In genomic region chr2:55989405-55989804, GRCh38 we compare ENCODE assay signal across 29 cellular contexts.
DNase-seq lines count a peak whose midpoint lies in the region; ATAC-seq, FAIRE-seq and TF ChIP-seq lines count a peak whose summit lies in the region.
"Had no signal": no experiment of that assay in that cellular context is flagged by ENCODE, and none has a peak within 500 bp of the region (broad histone marks: within the 10 kb centered on the region; RNA-seq: fewer than 3 reads in every experiment).

No MANE protein-coding gene starts in this region.

- no peak overlapping the region for H3K27ac Mint-ChIP-seq in WTC11
- H3K27ac Mint-ChIP-seq: CD14-positive monocyte; CD4-positive, alpha-beta memory T cell; CD4-positive, CD25-positive, alpha-beta regulatory T cell; CD8-positive, alpha-beta memory T cell had no signal

- POLR2A ChIA-PET in IMR-90 (lab: Charles Lee; ENCODE audit: unreplicated experiment): no interaction called here
- POLR2A ChIA-PET in WTC11 (lab: Charles Lee): no interaction called here
- POLR2A ChIA-PET in endothelial cell of umbilical vein (lab: Charles Lee): interaction anchor here (1.2 to 2.0 kb wide), 3 partner anchors 19 to 24 kb away, joined by 3 to 6 read pairs (median 5); no protein-coding TSS in a partner anchor

- no peak overlapping the region for H3K27ac ChIP-seq in IMR-90 (ENCODE audit: insufficient read depth, low read length)
- peak overlapping the region; percentile 93 for H3K27ac ChIP-seq in endothelial cell of umbilical vein (ENCODE audit: insufficient read depth, low read depth, low read length)
- H3K27ac ChIP-seq: BLaER1 had no signal

- CTCF ChIA-PET in IMR-90 (lab: Yijun Ruan, JAX) (interaction anchor here (0.7 to 1.5 kb wide), 2 partner anchors 218 to 1713 kb away, joined by 3 to 4 read pairs; no protein-coding TSS in a partner anchor), WTC11 (lab: Charles Lee) (interaction anchor here (1.1 to 1.4 kb wide), 2 partner anchors 24 to 25 kb away, joined by 3 read pairs; no protein-coding TSS in a partner anchor), endothelial cell of umbilical vein (lab: Charles Lee) (interaction anchor here (0.8 to 4.6 kb wide), 3 partner anchors 11 to 25 kb away, joined by 3 to 38 read pairs (median 12); no protein-coding TSS in a partner anchor)

- no peak overlapping the region for H3K18ac ChIP-seq in IMR-90 (ENCODE audit: low read depth, low read length)

- H3K36me3 ChIP-seq in IMR-90 (ENCODE audit: control insufficient read depth, insufficient read depth, low read length): no peaks in the 10 kb centered on the region
- H3K36me3 ChIP-seq in endothelial cell of umbilical vein (ENCODE audit: control insufficient read depth in 2 of 2, extremely low read depth in 1 of 2, insufficient read depth in 2 of 2, low read length in 2 of 2): no peaks in the 10 kb centered on the region
- H3K36me3 ChIP-seq: BE2C, BLaER1 had no signal

- no peak overlapping the region for H4K5ac ChIP-seq in IMR-90 (ENCODE audit: low read depth, low read length)

- H3K14ac ChIP-seq in IMR-90 (replicated peaks; ENCODE audit: low read depth, low read length): no peak overlapping the region

- H3K79me1 ChIP-seq in IMR-90 (ENCODE audit: low read depth in 1 of 2, low read length in 2 of 2): no peaks in the 10 kb centered on the region

- TF ChIP-seq POLR2A in IMR-90 (IDR thresholded peaks at IDR 0.05; ENCODE audit: low read depth, low read length) (no peak), endothelial cell of umbilical vein (IDR thresholded peaks at IDR 0.05; ENCODE audit: low read depth, low read length) (peak; percentile 64)

- H2AFZ ChIP-seq in IMR-90 (replicated peaks; ENCODE audit: low read length, poor library complexity) (no peak overlapping the region), endothelial cell of umbilical vein (ENCODE audit: low read depth, low read length) (no peak overlapping the region)

- WGBS in IMR-90 (ENCODE audit: extremely low coverage in 2 of 2, insufficient read length in 1 of 2), 2 experiments: no CpG with 5 or more reads among the region's 7 CpGs

- DNase-seq in IMR-90 (no peak), WTC11 (ENCODE audit: low spot score) (no peak), endothelial cell of umbilical vein (ENCODE audit: low read depth, low spot score) (peak; percentile 53), urothelium cell line (ENCODE audit: low spot score) (no peak)
- no peak for DNase-seq in activated CD4-positive, alpha-beta T cell treated with anti-CD3 and anti-CD28 coated beads for 48 hours
- DNase-seq: 8988T; ACHN; BE2C; C1 segment of cervical spinal cord; CD4-positive, alpha-beta memory T cell; CD4-positive, CD25-positive, alpha-beta regulatory T cell; CD8-positive, alpha-beta memory T cell; COR-L47; DMS 273 treated with DMSO at 0.1 percent for 48 hours; DMS153; DMS53; DMS79; DND-41; EL; GDM1 had no signal

- H3K4me1 Mint-ChIP-seq in WTC11: peaks cover 11% of the 10 kb centered on the region
- H3K4me1 Mint-ChIP-seq: CD4-positive, alpha-beta memory T cell; CD4-positive, CD25-positive, alpha-beta regulatory T cell; CD8-positive, alpha-beta memory T cell had no signal

- H3K4me1 ChIP-seq in IMR-90 (ENCODE audit: control insufficient read depth, insufficient read depth, low read length): peaks cover 9% of the 10 kb centered on the region
- H3K4me1 ChIP-seq in endothelial cell of umbilical vein (ENCODE audit: control insufficient read depth, extremely low read depth, insufficient read depth, low read length): peaks cover 80% of the 10 kb centered on the region
- H3K4me1 ChIP-seq: BE2C had no signal

- no peak for TF ChIP-seq RAD21 in IMR-90 (IDR thresholded peaks at IDR 0.05; ENCODE audit: low read length)

- H3K27me3 Mint-ChIP-seq in WTC11 (ENCODE audit: low read depth): no peaks in the 10 kb centered on the region
- H3K27me3 Mint-ChIP-seq: CD8-positive, alpha-beta memory T cell had no signal

- H3K9ac ChIP-seq in IMR-90 (ENCODE audit: low read depth, low read length): no peak overlapping the region
- peak overlapping the region; percentile 35 for H3K9ac ChIP-seq in endothelial cell of umbilical vein (replicated peaks; ENCODE audit: extremely low read depth, insufficient read depth, low read length)
- H3K9ac ChIP-seq: BLaER1 had no signal

- dilution Hi-C loops in IMR-90 (cut with HindIII; ENCODE audit: low sequenced_read_pairs, unreplicated experiment) (no loop called here), endothelial cell of umbilical vein (cut with MboI; ENCODE audit: extremely low pct_ligation_motif_present, low sequenced_read_pairs) (loop anchor here (25.0 kb wide), 1 partner anchor 102 kb away; no protein-coding TSS in a partner anchor)

- H3K4me3 Mint-ChIP-seq in WTC11: no peak overlapping the region
- H3K4me3 Mint-ChIP-seq: CD14-positive monocyte; CD4-positive, alpha-beta memory T cell; CD4-positive, CD25-positive, alpha-beta regulatory T cell; CD8-positive, alpha-beta memory T cell had no signal

- no peaks in the 10 kb centered on the region for H3K36me3 Mint-ChIP-seq in WTC11
- H3K36me3 Mint-ChIP-seq: CD14-positive monocyte; CD4-positive, alpha-beta memory T cell; CD4-positive, CD25-positive, alpha-beta regulatory T cell; CD8-positive, alpha-beta memory T cell had no signal

- H4K20me1 ChIP-seq in IMR-90 (ENCODE audit: insufficient read depth, low read length) (no peaks in the 10 kb centered on the region), endothelial cell of umbilical vein (replicated peaks; ENCODE audit: control insufficient read depth, extremely low read depth, insufficient read depth, low read length) (no peaks in the 10 kb centered on the region)
- H4K20me1 ChIP-seq: BLaER1 had no signal

- no peaks in the 10 kb centered on the region for H3K9me3 Mint-ChIP-seq in WTC11

- H3K4ac ChIP-seq in IMR-90 (ENCODE audit: low read depth, low read length): no peak overlapping the region; the same call in 1 of the 2 replicates

- no peak overlapping the region for H4K8ac ChIP-seq in IMR-90 (ENCODE audit: low read depth in 2 of 2, low read length in 2 of 2)

- no peak overlapping the region for H2BK5ac ChIP-seq in IMR-90 (ENCODE audit: low read depth, low read length, poor library complexity, severe bottlenecking)

- in situ Hi-C loops in IMR-90 (cut with MboI; ENCODE audit: low sequenced_read_pairs): no loop called here

- no peaks in the 10 kb centered on the region for H3K27me3 ChIP-seq in IMR-90 (ENCODE audit: control insufficient read depth, insufficient read depth, low read length)
- no peaks in the 10 kb centered on the region for H3K27me3 ChIP-seq in endothelial cell of umbilical vein (ENCODE audit: control insufficient read depth in 2 of 2, insufficient read depth in 2 of 2, low read length in 2 of 2)
- H3K27me3 ChIP-seq: BE2C, BLaER1 had no signal

- intact Hi-C loops in IMR-90 (cut with micrococcal nuclease): no loop called here
- intact Hi-C loops in endothelial cell of umbilical vein (cut with micrococcal nuclease): no loop called here

- H3K4me2 ChIP-seq in IMR-90 (ENCODE audit: low read depth, low read length) (no peak overlapping the region), endothelial cell of umbilical vein (ENCODE audit: insufficient read depth, low read length) (peak overlapping the region; percentile 3)
- H3K4me2 ChIP-seq: BLaER1 had no signal

- H2AK5ac ChIP-seq in IMR-90 (ENCODE audit: low read depth, low read length): peak overlapping the region; percentile 43

- no peak overlapping the region for H3K56ac ChIP-seq in IMR-90 (ENCODE audit: extremely low read depth, insufficient read depth, low read length)

- ATAC-seq in IMR-90 (ENCODE audit: low read depth): no peak
- ATAC-seq in WTC11: peak; percentile 71
- ATAC-seq in GM18868 (IDR thresholded peaks at IDR 0.05; ENCODE audit: unreplicated experiment): no peak
- ATAC-seq in HG03108 (IDR thresholded peaks at IDR 0.05; ENCODE audit: unreplicated experiment): no peak
- ATAC-seq: GM12878 had no signal

- H3K9me3 ChIP-seq in IMR-90 (ENCODE audit: control insufficient read depth, insufficient read depth, low read length) (no peaks in the 10 kb centered on the region), endothelial cell of umbilical vein (replicated peaks; ENCODE audit: control insufficient read depth, insufficient read depth, low read length) (no peaks in the 10 kb centered on the region)
- H3K9me3 ChIP-seq: BE2C, BLaER1 had no signal

- peaks cover 20% of the 10 kb centered on the region for H3K79me2 ChIP-seq in endothelial cell of umbilical vein (ENCODE audit: control insufficient read depth, insufficient read depth, low read length)

- H3K23ac ChIP-seq in IMR-90 (ENCODE audit: low read depth, low read length): no peak overlapping the region

- peak overlapping the region; percentile 88; the same call in 1 of the 3 replicates for H2BK15ac ChIP-seq in IMR-90 (ENCODE audit: low read depth, low read length)

- FAIRE-seq in endothelial cell of umbilical vein (lab: Jason Lieb, UNC): no peak
- peak; percentile 72 for FAIRE-seq in urothelium cell line (lab: Jason Lieb, UNC)
- FAIRE-seq: A204.1, GM12878, GM12892, GM18507, GM19239 had no signal

- no peak overlapping the region for H2BK20ac ChIP-seq in IMR-90 (ENCODE audit: low read depth, low read length)

- H3K4me3 ChIP-seq in IMR-90 (ENCODE audit: insufficient read depth, low read depth, low read length): no peak overlapping the region
- peak overlapping the region in 2 of 3 experiments; percentile 31 to 66 for H3K4me3 ChIP-seq in endothelial cell of umbilical vein (replicated peaks in 1 of 3; ENCODE audit: insufficient read depth in 1 of 3, low read depth in 1 of 3, low read length in 3 of 3)
- H3K4me3 ChIP-seq: BLaER1, GM12878 had no signal

- H2AK9ac ChIP-seq in IMR-90 (replicated peaks; ENCODE audit: low read depth, low read length, poor library complexity): no peak overlapping the region

- no peak overlapping the region for H4K91ac ChIP-seq in IMR-90 (ENCODE audit: insufficient read depth, low read depth, low read length)

- BruUV-seq in IMR-90 (replicated peaks; lab: Mats Ljungman, UMichigan) (no TSS peak), endothelial cell of umbilical vein (replicated peaks; lab: Mats Ljungman, UMichigan) (no TSS peak)

- H3K9me1 ChIP-seq in IMR-90 (ENCODE audit: insufficient read depth, low read length) (no peaks in the 10 kb centered on the region), endothelial cell of umbilical vein (replicated peaks; ENCODE audit: control insufficient read depth, extremely low read depth, insufficient read depth, low read length) (no peaks in the 10 kb centered on the region)

- TF ChIP-seq CTCF in IMR-90 (conservative IDR thresholded peaks at IDR 0.05; ENCODE audit: low read depth, low read length) (no peak), WTC11 (IDR thresholded peaks at IDR 0.05) (no peak), endothelial cell of umbilical vein (IDR thresholded peaks at IDR 0.05; ENCODE audit: extremely low read depth in 1 of 2, insufficient read depth in 1 of 2, low read depth in 1 of 2, low read length in 2 of 2) (no peak)

- H2BK120ac ChIP-seq in IMR-90 (ENCODE audit: low read depth, low read length): no peak overlapping the region

TF ChIP-seq in IMR-90, 13 proteins besides CTCF, POLR2A, EP300 and RAD21 (continues in another document):
- TF ChIP-seq CHD1 (IDR thresholded peaks at IDR 0.05; ENCODE audit: low read depth, low read length): no peak

TF ChIP-seq in WTC11, 78 proteins besides CTCF, POLR2A, EP300 and RAD21 (continues in another document):
- no peak for TF ChIP-seq RELA (CRISPR knock-in tag; IDR thresholded peaks at IDR 0.05; ENCODE audit: borderline replicate concordance)

TF ChIP-seq in endothelial cell of umbilical vein, 7 proteins besides CTCF, POLR2A, EP300 and RAD21 (continues in another document):
- no peak for TF ChIP-seq FOS (IDR thresholded peaks at IDR 0.05; ENCODE audit: borderline replicate concordance, insufficient read depth, low read length)
